In genomic region chr16:30953511-30954124, GRCh38 we compare ENCODE assay signal across 8 cellular contexts. TPM values are rescaled to one million over a fixed set of nuclear protein-coding genes. Genes with fewer than 3 reads are reported as not detected.
DNase-seq lines count a peak whose midpoint lies in the region; ATAC-seq and TF ChIP-seq lines count a peak whose summit lies in the region.

No MANE protein-coding gene starts in this region.

- peak overlapping the region in 1 of 4 donors; percentile 45 for H3K27ac ChIP-seq in gastrocnemius medialis

- no peak for TF ChIP-seq POLR2A in gastrocnemius medialis (IDR thresholded peaks at IDR 0.05)

- no peaks in the 10 kb centered on the region for H3K27me3 Mint-ChIP-seq in activated naive CD4-positive, alpha-beta T cell treated with anti-CD3 and anti-CD28 coated beads, Interleukin-2, amount 10 ng/mL, durations not matched to agents 7 days and 5 days

- no peaks in the 10 kb centered on the region for H3K27me3 ChIP-seq in gastrocnemius medialis

- ATAC-seq in gastrocnemius medialis (no peak), HG02642 (IDR thresholded peaks at IDR 0.05; ENCODE audit: poor library complexity, unreplicated experiment) (no peak), GM18868 (IDR thresholded peaks at IDR 0.05; ENCODE audit: unreplicated experiment) (no peak)

- H3K9me3 Mint-ChIP-seq in activated naive CD4-positive, alpha-beta T cell treated with anti-CD3 and anti-CD28 coated beads, Interleukin-2, amount 10 ng/mL, durations not matched to agents 7 days and 5 days: no peaks in the 10 kb centered on the region

- H3K9me3 ChIP-seq in gastrocnemius medialis: no peaks in the 10 kb centered on the region

- peaks cover 20 to 27% of the 10 kb centered on the region in 2 donors for H3K4me1 ChIP-seq in gastrocnemius medialis

- intact Hi-C loops in head of caudate nucleus (cut with DNase I): no loop called here
- intact Hi-C loops in gastrocnemius medialis (cut with DNase I; ENCODE audit: low total_unique reads): no loop called here

- peak; percentile 31 to 66 (median 43) for TF ChIP-seq CTCF in gastrocnemius medialis (IDR thresholded peaks at IDR 0.05 in 4 of 5, conservative IDR thresholded peaks at IDR 0.05 in 1 of 5)

- H3K36me3 Mint-ChIP-seq in activated naive CD4-positive, alpha-beta T cell treated with anti-CD3 and anti-CD28 coated beads, Interleukin-2, amount 10 ng/mL, durations not matched to agents 7 days and 5 days: peaks cover 15% of the 10 kb centered on the region

- H3K27ac Mint-ChIP-seq in activated naive CD4-positive, alpha-beta T cell treated with anti-CD3 and anti-CD28 coated beads, Interleukin-2, amount 10 ng/mL, durations not matched to agents 7 days and 5 days: peak overlapping the region; percentile 24

- H3K4me3 Mint-ChIP-seq in activated naive CD4-positive, alpha-beta T cell treated with anti-CD3 and anti-CD28 coated beads, Interleukin-2, amount 10 ng/mL, durations not matched to agents 7 days and 5 days: no peak overlapping the region

- no peak overlapping the region for H3K4me3 ChIP-seq in gastrocnemius medialis

- DNase-seq in EL (peak; percentile 64), LoVo (ENCODE audit: low spot score) (peak; percentile 23), SIG-M5 (lab: John Stamatoyannopoulos, UW) (peak; percentile 24), head of caudate nucleus (peak; percentile 58 to 88 (median 76)), gastrocnemius medialis (peak in 1 of 2 donors; percentile 54)
- DNase-seq in activated naive CD4-positive, alpha-beta T cell treated with anti-CD3 and anti-CD28 coated beads, Interleukin-2, amount 10 ng/mL, durations not matched to agents 7 days and 5 days: peak; percentile 74

- H3K36me3 ChIP-seq in gastrocnemius medialis: no peaks in the 10 kb centered on the region

- in situ Hi-C loops in gastrocnemius medialis (cut with MboI; ENCODE audit: low sequenced_read_pairs in 4 of 4): loop anchor here in 1 of 4 donors (25.0 kb wide), 1 partner anchor 484 kb away; the partner anchor contains the start of genes COX6A2 and ZNF843

- CTCF ChIA-PET in activated naive CD4-positive, alpha-beta T cell treated with anti-CD3 and anti-CD28 coated beads, Interleukin-2, amount 10 ng/mL, durations not matched to agents 7 days and 5 days (lab: Charles Lee): interaction anchor here (0.7 to 4.2 kb wide), 10 partner anchors 9 to 189 kb away, joined by 3 to 31 read pairs (median 4); no protein-coding TSS in a partner anchor

- peaks cover 46% of the 10 kb centered on the region for H3K4me1 Mint-ChIP-seq in activated naive CD4-positive, alpha-beta T cell treated with anti-CD3 and anti-CD28 coated beads, Interleukin-2, amount 10 ng/mL, durations not matched to agents 7 days and 5 days

RNA-seq across cellular contexts. Expression of gene SETD1A, which starts 3.9 kb away (rescaled TPM):
- 10 to 100 TPM in 2 of 4 donors, 1 to 10 TPM in 2; 3.8 to 15.4 (median 9.8) TPM for total RNA-seq in gastrocnemius medialis

RNA-seq across cellular contexts. Expression of gene ORAI3, which starts 4.8 kb away (rescaled TPM):
- 10 to 100 TPM; 10.3 to 15.6 (median 12.5) TPM for total RNA-seq in gastrocnemius medialis

RNA-seq across cellular contexts. Expression of gene FBXL19, which starts 30.2 kb away (rescaled TPM):
- total RNA-seq in gastrocnemius medialis: 1 to 10 TPM; 3.4 to 7.9 (median 4.8) TPM

RNA-seq across cellular contexts. Expression of gene HSD3B7, which starts 31.4 kb away (rescaled TPM):
- 1 to 10 TPM; 1.5 to 6.8 (median 5.4) TPM for total RNA-seq in gastrocnemius medialis

RNA-seq across cellular contexts. Expression of gene STX1B, which starts 56.8 kb away (rescaled TPM):
- under 1 TPM in 2 of 4 donors, not detected in 2; 0.13 to 0.36 TPM for total RNA-seq in gastrocnemius medialis
